In genomic region chr22:21696115-21696514, GRCh38 we compare ENCODE assay signal across 26 cellular contexts.
"Had no signal": no experiment of that assay in that cellular context is flagged by ENCODE, and none has a peak within 500 bp of the region (broad histone marks: within the 10 kb centered on the region; RNA-seq: fewer than 3 reads in every experiment).

No MANE protein-coding gene starts in this region.

- H3K27me3 ChIP-seq: breast epithelium, colonic mucosa, dorsolateral prefrontal cortex, esophagus squamous epithelium, gastrocnemius medialis, upper lobe of left lung had no signal

- FAIRE-seq: small intestine had no signal

- DNase-seq: activated CD4-positive, alpha-beta memory T cell treated with anti-CD3 and anti-CD28 coated beads, Interleukin-2, amount 10 ng/mL, durations not matched to agents 7 days and 5 days; activated CD4-positive, alpha-beta T cell treated with anti-CD3 and anti-CD28 coated beads for 48 hours; activated naive CD4-positive, alpha-beta T cell; activated naive CD8-positive, alpha-beta T cell treated with anti-CD3 and anti-CD28 coated beads for 36 hours; activated T-cell treated with anti-CD3 and anti-CD28 coated beads, Interleukin-2, amount 50 U/mL, for 1 hour; colonic mucosa; dorsolateral prefrontal cortex; esophagus squamous epithelium; gastrocnemius medialis; head of caudate nucleus; hypothalamus; islet precursor cell; left colon; naive thymus-derived CD8-positive, alpha-beta T cell; occipital lobe; small intestine; stimulated activated CD4-positive, alpha-beta T cell treated with anti-CD3 and anti-CD28 coated beads, Interleukin-2, amount 100 ng/mL, for 24 hours; upper lobe of left lung had no signal

- H3K9me3 Mint-ChIP-seq: activated CD4-positive, alpha-beta memory T cell treated with anti-CD3 and anti-CD28 coated beads, Interleukin-2, amount 10 ng/mL, durations not matched to agents 7 days and 5 days; activated naive CD8-positive, alpha-beta T cell treated with anti-CD3 and anti-CD28 coated beads for 36 hours; activated T-helper 2 cell treated with anti-CD3 and anti-CD28 coated beads, Interferon-gamma antibody, Interleukin-2, Interleukin-4, amounts not matched to agents 10 μg/mL and 5 μg/mL and 100 μg/mL, durations not matched to agents 14 hours and 24 hours and 36 hours; central memory CD8-positive, alpha-beta T cell; naive thymus-derived CD8-positive, alpha-beta T cell; stimulated activated memory B cell treated with anti-CD40 and anti-IgM and Interleukin-4, amounts not matched to agents 10 μg/mL and 1 μg/mL and 100 μg/mL, for 72 hours; T-helper 1 cell treated with Interleukin-12 subunit alpha and Interleukin-12 subunit beta and Interleukin-4 antibody, amounts not matched to agents 30 μg/mL and 1 μg/mL, for 36 hours had no signal

- H3K4me3 ChIP-seq: breast epithelium, colonic mucosa, dorsolateral prefrontal cortex, esophagus squamous epithelium, gastrocnemius medialis, lung, thoracic aorta, upper lobe of left lung had no signal

- H3K4me3 Mint-ChIP-seq: activated CD4-positive, alpha-beta memory T cell treated with anti-CD3 and anti-CD28 coated beads, Interleukin-2, amount 10 ng/mL, durations not matched to agents 7 days and 5 days; activated naive CD8-positive, alpha-beta T cell treated with anti-CD3 and anti-CD28 coated beads for 36 hours; central memory CD8-positive, alpha-beta T cell; naive thymus-derived CD8-positive, alpha-beta T cell; stimulated activated memory B cell treated with anti-CD40 and anti-IgM and Interleukin-4, amounts not matched to agents 10 μg/mL and 1 μg/mL and 100 μg/mL, for 72 hours; T-helper 1 cell treated with Interleukin-12 subunit alpha and Interleukin-12 subunit beta and Interleukin-4 antibody, amounts not matched to agents 30 μg/mL and 1 μg/mL, for 36 hours had no signal

- H3K9me3 ChIP-seq: breast epithelium, colonic mucosa, esophagus squamous epithelium, gastrocnemius medialis, thoracic aorta, upper lobe of left lung had no signal

- H3K4me1 Mint-ChIP-seq: activated CD4-positive, alpha-beta memory T cell treated with anti-CD3 and anti-CD28 coated beads, Interleukin-2, amount 10 ng/mL, durations not matched to agents 7 days and 5 days had no signal

- H3K27ac ChIP-seq: breast epithelium, colonic mucosa, esophagus squamous epithelium, gastrocnemius medialis, upper lobe of left lung had no signal

- ATAC-seq: gastrocnemius medialis; naive thymus-derived CD8-positive, alpha-beta T cell; sciatic nerve; stimulated activated memory B cell treated with anti-CD40 and anti-IgM and Interleukin-4, amounts not matched to agents 10 μg/mL and 1 μg/mL and 100 μg/mL, for 72 hours had no signal

- H3K4me1 ChIP-seq: breast epithelium, colonic mucosa had no signal

- H3K27ac Mint-ChIP-seq: activated CD4-positive, alpha-beta memory T cell treated with anti-CD3 and anti-CD28 coated beads, Interleukin-2, amount 10 ng/mL, durations not matched to agents 7 days and 5 days; activated naive CD8-positive, alpha-beta T cell treated with anti-CD3 and anti-CD28 coated beads for 36 hours; activated T-helper 2 cell treated with anti-CD3 and anti-CD28 coated beads, Interferon-gamma antibody, Interleukin-2, Interleukin-4, amounts not matched to agents 10 μg/mL and 5 μg/mL and 100 μg/mL, durations not matched to agents 14 hours and 24 hours and 36 hours; stimulated activated memory B cell treated with anti-CD40 and anti-IgM and Interleukin-4, amounts not matched to agents 10 μg/mL and 1 μg/mL and 100 μg/mL, for 72 hours; T-helper 1 cell treated with Interleukin-12 subunit alpha and Interleukin-12 subunit beta and Interleukin-4 antibody, amounts not matched to agents 30 μg/mL and 1 μg/mL, for 36 hours had no signal

- H3K27me3 Mint-ChIP-seq: activated CD4-positive, alpha-beta memory T cell treated with anti-CD3 and anti-CD28 coated beads, Interleukin-2, amount 10 ng/mL, durations not matched to agents 7 days and 5 days; activated naive CD8-positive, alpha-beta T cell treated with anti-CD3 and anti-CD28 coated beads for 36 hours; central memory CD8-positive, alpha-beta T cell; naive thymus-derived CD8-positive, alpha-beta T cell; stimulated activated memory B cell treated with anti-CD40 and anti-IgM and Interleukin-4, amounts not matched to agents 10 μg/mL and 1 μg/mL and 100 μg/mL, for 72 hours had no signal

- H3K36me3 ChIP-seq: breast epithelium had no signal
